2 cellular contexts compared by ENCODE assay signal in genomic region chr2:160380000-160380570, GRCh38.
TF ChIP-seq lines count a peak whose summit lies in the region.

No MANE protein-coding gene starts in this region.

TF ChIP-seq in liver, 16 proteins besides CTCF, POLR2A, EP300 and RAD21:
- TF ChIP-seq REST (IDR thresholded peaks at IDR 0.05), result no peak
- TF ChIP-seq GABPA (IDR thresholded peaks at IDR 0.05 in 1 of 2, conservative IDR thresholded peaks at IDR 0.05 in 1 of 2), result no peak
- no peak for TF ChIP-seq NR2F2 (IDR thresholded peaks at IDR 0.05)
- no peak for TF ChIP-seq TAF1 (conservative IDR thresholded peaks at IDR 0.05)
- no peak for TF ChIP-seq HNF4A (conservative IDR thresholded peaks at IDR 0.05)
- no peak for TF ChIP-seq FOXA1 (IDR thresholded peaks at IDR 0.05)
- no peak for TF ChIP-seq EGR1 (IDR thresholded peaks at IDR 0.05; ENCODE audit: low read depth in 2 of 2)
- TF ChIP-seq JUND (IDR thresholded peaks at IDR 0.05), result no peak
- no peak for TF ChIP-seq RXRA (IDR thresholded peaks at IDR 0.05)
- no peak for TF ChIP-seq ATF3 (IDR thresholded peaks at IDR 0.05)

TF ChIP-seq in HepG2, 621 proteins besides CTCF, POLR2A, EP300 and RAD21 (continued from another document):
- TF ChIP-seq ZNF142 (CRISPR knock-in tag; IDR thresholded peaks at IDR 0.05), result no peak
- no peak for TF ChIP-seq ARID4A (CRISPR knock-in tag; IDR thresholded peaks at IDR 0.05; ENCODE audit: borderline replicate concordance)
- TF ChIP-seq CREBL2 (CRISPR knock-in tag; IDR thresholded peaks at IDR 0.05; ENCODE audit: borderline replicate concordance), result no peak
- no peak for TF ChIP-seq TRIM24 (CRISPR knock-in tag; IDR thresholded peaks at IDR 0.05)
- TF ChIP-seq NAIF1 (CRISPR knock-in tag; IDR thresholded peaks at IDR 0.05; ENCODE audit: borderline replicate concordance), result no peak
- no peak for TF ChIP-seq ZFP62 (CRISPR knock-in tag; IDR thresholded peaks at IDR 0.05)
- TF ChIP-seq MTF2 (CRISPR knock-in tag; IDR thresholded peaks at IDR 0.05; ENCODE audit: borderline replicate concordance), result no peak
TF ChIP-seq in HepG2: peak in this region for 0.
